ENCODE assay signal across 34 cellular contexts in genomic region chr11:7220636-7221035, GRCh38. TPM values are rescaled to one million over a fixed set of nuclear protein-coding genes. Genes with fewer than 3 reads are reported as not detected.
"Had no signal": no experiment of that assay in that cellular context is flagged by ENCODE, and none has a peak within 500 bp of the region (broad histone marks: within the 10 kb centered on the region; RNA-seq: fewer than 3 reads in every experiment).

No MANE protein-coding gene starts in this region.

- H3K4me3 ChIP-seq: ascending aorta, breast epithelium, cardiac muscle cell, coronary artery, dorsolateral prefrontal cortex, esophagus squamous epithelium, gastroesophageal sphincter, heart right ventricle had no signal

- H3K9me3 Mint-ChIP-seq: activated CD4-positive, alpha-beta memory T cell treated with anti-CD3 and anti-CD28 coated beads, Interleukin-2, amount 10 ng/mL, durations not matched to agents 7 days and 5 days; activated CD4-positive, alpha-beta T cell treated with anti-CD3 and anti-CD28 coated beads, Interleukin-2, amount 10 ng/mL, durations not matched to agents 7 days and 5 days; activated naive CD4-positive, alpha-beta T cell treated with anti-CD3 and anti-CD28 coated beads, Interleukin-2, amount 10 ng/mL, durations not matched to agents 7 days and 5 days; activated naive CD4-positive, alpha-beta T cell treated with anti-CD3 and anti-CD28 coated beads, Interleukin-2, amount 50 U/mL, for 72 hours; activated naive CD8-positive, alpha-beta T cell treated with anti-CD3 and anti-CD28 coated beads, Interleukin-2, amount 10 ng/mL, durations not matched to agents 7 days and 5 days; activated T-cell treated with anti-CD3 and anti-CD28 coated beads, Interleukin-2, amount 50 U/mL, for 24 hours; activated T-cell treated with anti-CD3 and anti-CD28 coated beads, Interleukin-2, amount 50 U/mL, for 72 hours; brain; dendritic cell treated with granulocyte-macrophage colony-stimulating factor and Interleukin-4, amounts not matched to agents 40 ng/mL and 50 ng/mL, for 4 days; endodermal cell had no signal

- H3K27ac Mint-ChIP-seq: activated CD4-positive, alpha-beta memory T cell treated with anti-CD3 and anti-CD28 coated beads, Interleukin-2, amount 10 ng/mL, durations not matched to agents 7 days and 5 days; activated CD4-positive, alpha-beta T cell treated with anti-CD3 and anti-CD28 coated beads, Interleukin-2, amount 10 ng/mL, durations not matched to agents 7 days and 5 days; activated naive CD4-positive, alpha-beta T cell treated with anti-CD3 and anti-CD28 coated beads, Interleukin-2, amount 10 ng/mL, durations not matched to agents 7 days and 5 days; activated naive CD4-positive, alpha-beta T cell treated with anti-CD3 and anti-CD28 coated beads, Interleukin-2, amount 50 U/mL, for 72 hours; activated naive CD8-positive, alpha-beta T cell treated with anti-CD3 and anti-CD28 coated beads, Interleukin-2, amount 10 ng/mL, durations not matched to agents 7 days and 5 days; activated T-cell treated with anti-CD3 and anti-CD28 coated beads, Interleukin-2, amount 50 U/mL, for 24 hours; activated T-cell treated with anti-CD3 and anti-CD28 coated beads, Interleukin-2, amount 50 U/mL, for 72 hours; brain; dendritic cell treated with granulocyte-macrophage colony-stimulating factor and Interleukin-4, amounts not matched to agents 40 ng/mL and 50 ng/mL, for 4 days; endodermal cell had no signal

- H3K4me3 Mint-ChIP-seq: activated CD4-positive, alpha-beta memory T cell treated with anti-CD3 and anti-CD28 coated beads, Interleukin-2, amount 10 ng/mL, durations not matched to agents 7 days and 5 days; activated CD4-positive, alpha-beta T cell treated with anti-CD3 and anti-CD28 coated beads, Interleukin-2, amount 10 ng/mL, durations not matched to agents 7 days and 5 days; activated naive CD4-positive, alpha-beta T cell treated with anti-CD3 and anti-CD28 coated beads, Interleukin-2, amount 10 ng/mL, durations not matched to agents 7 days and 5 days; activated naive CD8-positive, alpha-beta T cell treated with anti-CD3 and anti-CD28 coated beads, Interleukin-2, amount 10 ng/mL, durations not matched to agents 7 days and 5 days; activated T-cell treated with anti-CD3 and anti-CD28 coated beads, Interleukin-2, amount 50 U/mL, for 24 hours; activated T-cell treated with anti-CD3 and anti-CD28 coated beads, Interleukin-2, amount 50 U/mL, for 72 hours; brain; dendritic cell treated with granulocyte-macrophage colony-stimulating factor and Interleukin-4, amounts not matched to agents 40 ng/mL and 50 ng/mL, for 4 days; endodermal cell had no signal

- H3K27ac ChIP-seq: ascending aorta, breast epithelium, cardiac muscle cell, coronary artery, dorsolateral prefrontal cortex, esophagus squamous epithelium, gastroesophageal sphincter, heart right ventricle had no signal

- H3K36me3 Mint-ChIP-seq: activated naive CD4-positive, alpha-beta T cell treated with anti-CD3 and anti-CD28 coated beads, Interleukin-2, amount 10 ng/mL, durations not matched to agents 7 days and 5 days; activated naive CD4-positive, alpha-beta T cell treated with anti-CD3 and anti-CD28 coated beads, Interleukin-2, amount 50 U/mL, for 72 hours; activated naive CD8-positive, alpha-beta T cell treated with anti-CD3 and anti-CD28 coated beads, Interleukin-2, amount 10 ng/mL, durations not matched to agents 7 days and 5 days; brain had no signal

- DNase-seq: activated CD4-positive, alpha-beta memory T cell treated with anti-CD3 and anti-CD28 coated beads, Interleukin-2, amount 10 ng/mL, durations not matched to agents 7 days and 5 days; activated CD4-positive, alpha-beta T cell treated with anti-CD3 and anti-CD28 coated beads for 1 hour; activated CD4-positive, alpha-beta T cell treated with anti-CD3 and anti-CD28 coated beads for 4 hours; activated CD4-positive, alpha-beta T cell treated with anti-CD3 and anti-CD28 coated beads, Interleukin-2, amount 10 ng/mL, durations not matched to agents 7 days and 5 days; activated CD4-positive, alpha-beta T cell treated with anti-CD3 and anti-CD28 coated beads, Interleukin-2, amount 50 U/mL, for 4 hours; activated CD8-positive, alpha-beta memory T cell treated with anti-CD3 and anti-CD28 coated beads, Interleukin-2, amount 50 U/mL, for 48 hours; activated gamma-delta T cell; activated naive CD4-positive, alpha-beta T cell; activated naive CD4-positive, alpha-beta T cell treated with anti-CD3 and anti-CD28 coated beads, Interleukin-2, amount 10 ng/mL, durations not matched to agents 7 days and 5 days; activated naive CD8-positive, alpha-beta T cell treated with anti-CD3 and anti-CD28 coated beads, Interleukin-2, amount 10 ng/mL, durations not matched to agents 7 days and 5 days; activated T-cell treated with anti-CD3 and anti-CD28 coated beads for 4 hours; activated T-cell treated with anti-CD3 and anti-CD28 coated beads, Interleukin-2, amount 50 U/mL, for 24 hours; activated T-cell treated with anti-CD3 and anti-CD28 coated beads, Interleukin-2, amount 50 U/mL, for 72 hours; central memory CD4-positive, alpha-beta T cell; cerebellar nuclear complex; dorsolateral prefrontal cortex; effector memory CD4-positive, alpha-beta T cell; endodermal cell; erythroblast; esophagus squamous epithelium; foreskin melanocyte; heart right ventricle; T-helper 2 cell had no signal

- H3K4me1 Mint-ChIP-seq: activated CD4-positive, alpha-beta memory T cell treated with anti-CD3 and anti-CD28 coated beads, Interleukin-2, amount 10 ng/mL, durations not matched to agents 7 days and 5 days; activated CD4-positive, alpha-beta T cell treated with anti-CD3 and anti-CD28 coated beads, Interleukin-2, amount 10 ng/mL, durations not matched to agents 7 days and 5 days; activated naive CD4-positive, alpha-beta T cell treated with anti-CD3 and anti-CD28 coated beads, Interleukin-2, amount 10 ng/mL, durations not matched to agents 7 days and 5 days; activated naive CD8-positive, alpha-beta T cell treated with anti-CD3 and anti-CD28 coated beads, Interleukin-2, amount 10 ng/mL, durations not matched to agents 7 days and 5 days; brain; endodermal cell had no signal

- H3K27me3 ChIP-seq: ascending aorta, cardiac muscle cell, esophagus squamous epithelium, gastroesophageal sphincter had no signal

- ATAC-seq: activated naive CD4-positive, alpha-beta T cell treated with anti-CD3 and anti-CD28 coated beads, Interleukin-2, amount 50 U/mL, for 72 hours; activated T-cell treated with anti-CD3 and anti-CD28 coated beads, Interleukin-2, amount 50 U/mL, for 72 hours; gastroesophageal sphincter; heart right ventricle had no signal

- H3K9me3 ChIP-seq: ascending aorta, breast epithelium, esophagus squamous epithelium, gastroesophageal sphincter, heart right ventricle had no signal

- H3K4me1 ChIP-seq: ascending aorta, breast epithelium, esophagus squamous epithelium, gastroesophageal sphincter, heart right ventricle had no signal

- H3K36me3 ChIP-seq: ascending aorta, breast epithelium, cardiac muscle cell, esophagus squamous epithelium, gastroesophageal sphincter, heart right ventricle had no signal

RNA-seq across cellular contexts. Expression of gene SYT9, which starts 31.1 kb away (rescaled TPM):
- total RNA-seq: activated CD4-positive, alpha-beta memory T cell treated with anti-CD3 and anti-CD28 coated beads, Interleukin-2, amount 10 ng/mL, durations not matched to agents 7 days and 5 days; activated CD4-positive, alpha-beta T cell treated with anti-CD3 and anti-CD28 coated beads, Interleukin-2, amount 10 ng/mL, durations not matched to agents 7 days and 5 days; activated naive CD8-positive, alpha-beta T cell treated with anti-CD3 and anti-CD28 coated beads, Interleukin-2, amount 10 ng/mL, durations not matched to agents 7 days and 5 days; activated T-cell treated with anti-CD3 and anti-CD28 coated beads, Interleukin-2, amount 50 U/mL, for 72 hours; fibroblast of lung; glomerular endothelial cell; T-helper 1 cell treated with Interleukin-12 subunit alpha and Interleukin-12 subunit beta and Interleukin-4 antibody, amounts not matched to agents 30 ng/mL and 1 ng/mL, for 36 hours had no signal
- polyA plus RNA-seq: fibroblast of lung had no signal
